Comparison of ENCODE assay signal across 1 cellular context in genomic region chr1:119140177-119141019, GRCh38.
TF ChIP-seq lines count a peak whose summit lies in the region.

WARS2 (minus strand) TSS chr1:119140653; CDS start chr1:119140644, 9 bp downstream.

TF ChIP-seq in HepG2, 621 proteins besides CTCF, POLR2A, EP300 and RAD21 (continued from another document and continues in another):
- TF ChIP-seq, protein P1, sequence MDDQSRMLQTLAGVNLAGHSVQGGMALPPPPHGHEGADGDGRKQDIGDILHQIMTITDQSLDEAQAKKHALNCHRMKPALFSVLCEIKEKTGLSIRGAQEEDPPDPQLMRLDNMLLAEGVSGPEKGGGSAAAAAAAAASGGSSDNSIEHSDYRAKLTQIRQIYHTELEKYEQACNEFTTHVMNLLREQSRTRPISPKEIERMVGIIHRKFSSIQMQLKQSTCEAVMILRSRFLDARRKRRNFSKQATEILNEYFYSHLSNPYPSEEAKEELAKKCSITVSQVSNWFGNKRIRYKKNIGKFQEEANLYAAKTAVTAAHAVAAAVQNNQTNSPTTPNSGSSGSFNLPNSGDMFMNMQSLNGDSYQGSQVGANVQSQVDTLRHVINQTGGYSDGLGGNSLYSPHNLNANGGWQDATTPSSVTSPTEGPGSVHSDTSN (CRISPR knock-in tag; IDR thresholded peaks at IDR 0.05; ENCODE audit: borderline replicate concordance), result no peak
- TF ChIP-seq GATA4 (IDR thresholded peaks at IDR 0.05; ENCODE audit: borderline replicate concordance, low read depth) (peak; percentile 41; the same call in 1 of the 2 replicates), KIAA2018 (CRISPR knock-in tag; IDR thresholded peaks at IDR 0.05; ENCODE audit: borderline replicate concordance) (no peak), MNT (IDR thresholded peaks at IDR 0.05) (no peak), ZNF878 (CRISPR knock-in tag; IDR thresholded peaks at IDR 0.05) (peak; percentile 62; the same call in 1 of the 2 replicates), MAFK (conservative IDR thresholded peaks at IDR 0.05 in 1 of 2, IDR thresholded peaks at IDR 0.05 in 1 of 2; ENCODE audit: low read length in 2 of 2) (no peak), ZFP36 (IDR thresholded peaks at IDR 0.05; ENCODE audit: borderline replicate concordance, low read depth, low read length, partially characterized antibody) (no peak), PRPF4 (IDR thresholded peaks at IDR 0.05; ENCODE audit: low read depth, low read length, poor library complexity, severe bottlenecking) (no peak), AHR (CRISPR knock-in tag; IDR thresholded peaks at IDR 0.05) (no peak), ZBTB42 (CRISPR knock-in tag; IDR thresholded peaks at IDR 0.05) (0 out of 2 replicates have a peak, but pooled peaks have one; percentile 11), REL (CRISPR knock-in tag; conservative IDR thresholded peaks at IDR 0.05) (no peak), EED (CRISPR knock-in tag; IDR thresholded peaks at IDR 0.05) (0 out of 2 replicates have a peak, but pooled peaks have one; percentile 38), SOX5 (CRISPR knock-in tag; IDR thresholded peaks at IDR 0.05; ENCODE audit: borderline replicate concordance) (peak; percentile 47), ZNF468 (CRISPR knock-in tag; IDR thresholded peaks at IDR 0.05) (no peak), ZNF460 (CRISPR knock-in tag; IDR thresholded peaks at IDR 0.05; ENCODE audit: borderline replicate concordance) (no peak), ZNF713 (CRISPR knock-in tag; IDR thresholded peaks at IDR 0.05) (no peak)
- TF ChIP-seq, protein P2, sequence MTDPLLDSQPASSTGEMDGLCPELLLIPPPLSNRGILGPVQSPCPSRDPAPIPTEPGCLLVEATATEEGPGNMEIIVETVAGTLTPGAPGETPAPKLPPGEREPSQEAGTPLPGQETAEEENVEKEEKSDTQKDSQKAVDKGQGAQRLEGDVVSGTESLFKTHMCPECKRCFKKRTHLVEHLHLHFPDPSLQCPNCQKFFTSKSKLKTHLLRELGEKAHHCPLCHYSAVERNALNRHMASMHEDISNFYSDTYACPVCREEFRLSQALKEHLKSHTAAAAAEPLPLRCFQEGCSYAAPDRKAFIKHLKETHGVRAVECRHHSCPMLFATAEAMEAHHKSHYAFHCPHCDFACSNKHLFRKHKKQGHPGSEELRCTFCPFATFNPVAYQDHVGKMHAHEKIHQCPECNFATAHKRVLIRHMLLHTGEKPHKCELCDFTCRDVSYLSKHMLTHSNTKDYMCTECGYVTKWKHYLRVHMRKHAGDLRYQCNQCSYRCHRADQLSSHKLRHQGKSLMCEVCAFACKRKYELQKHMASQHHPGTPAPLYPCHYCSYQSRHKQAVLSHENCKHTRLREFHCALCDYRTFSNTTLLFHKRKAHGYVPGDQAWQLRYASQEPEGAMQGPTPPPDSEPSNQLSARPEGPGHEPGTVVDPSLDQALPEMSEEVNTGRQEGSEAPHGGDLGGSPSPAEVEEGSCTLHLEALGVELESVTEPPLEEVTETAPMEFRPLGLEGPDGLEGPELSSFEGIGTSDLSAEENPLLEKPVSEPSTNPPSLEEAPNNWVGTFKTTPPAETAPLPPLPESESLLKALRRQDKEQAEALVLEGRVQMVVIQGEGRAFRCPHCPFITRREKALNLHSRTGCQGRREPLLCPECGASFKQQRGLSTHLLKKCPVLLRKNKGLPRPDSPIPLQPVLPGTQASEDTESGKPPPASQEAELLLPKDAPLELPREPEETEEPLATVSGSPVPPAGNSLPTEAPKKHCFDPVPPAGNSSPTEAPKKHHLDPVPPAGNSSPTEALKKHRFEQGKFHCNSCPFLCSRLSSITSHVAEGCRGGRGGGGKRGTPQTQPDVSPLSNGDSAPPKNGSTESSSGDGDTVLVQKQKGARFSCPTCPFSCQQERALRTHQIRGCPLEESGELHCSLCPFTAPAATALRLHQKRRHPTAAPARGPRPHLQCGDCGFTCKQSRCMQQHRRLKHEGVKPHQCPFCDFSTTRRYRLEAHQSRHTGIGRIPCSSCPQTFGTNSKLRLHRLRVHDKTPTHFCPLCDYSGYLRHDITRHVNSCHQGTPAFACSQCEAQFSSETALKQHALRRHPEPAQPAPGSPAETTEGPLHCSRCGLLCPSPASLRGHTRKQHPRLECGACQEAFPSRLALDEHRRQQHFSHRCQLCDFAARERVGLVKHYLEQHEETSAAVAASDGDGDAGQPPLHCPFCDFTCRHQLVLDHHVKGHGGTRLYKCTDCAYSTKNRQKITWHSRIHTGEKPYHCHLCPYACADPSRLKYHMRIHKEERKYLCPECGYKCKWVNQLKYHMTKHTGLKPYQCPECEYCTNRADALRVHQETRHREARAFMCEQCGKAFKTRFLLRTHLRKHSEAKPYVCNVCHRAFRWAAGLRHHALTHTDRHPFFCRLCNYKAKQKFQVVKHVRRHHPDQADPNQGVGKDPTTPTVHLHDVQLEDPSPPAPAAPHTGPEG (CRISPR knock-in tag; IDR thresholded peaks at IDR 0.05), result no peak
- TF ChIP-seq, protein P3, sequence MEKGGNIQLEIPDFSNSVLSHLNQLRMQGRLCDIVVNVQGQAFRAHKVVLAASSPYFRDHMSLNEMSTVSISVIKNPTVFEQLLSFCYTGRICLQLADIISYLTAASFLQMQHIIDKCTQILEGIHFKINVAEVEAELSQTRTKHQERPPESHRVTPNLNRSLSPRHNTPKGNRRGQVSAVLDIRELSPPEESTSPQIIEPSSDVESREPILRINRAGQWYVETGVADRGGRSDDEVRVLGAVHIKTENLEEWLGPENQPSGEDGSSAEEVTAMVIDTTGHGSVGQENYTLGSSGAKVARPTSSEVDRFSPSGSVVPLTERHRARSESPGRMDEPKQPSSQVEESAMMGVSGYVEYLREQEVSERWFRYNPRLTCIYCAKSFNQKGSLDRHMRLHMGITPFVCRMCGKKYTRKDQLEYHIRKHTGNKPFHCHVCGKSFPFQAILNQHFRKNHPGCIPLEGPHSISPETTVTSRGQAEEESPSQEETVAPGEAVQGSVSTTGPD (CRISPR knock-in tag; IDR thresholded peaks at IDR 0.05), result no peak
- TF ChIP-seq, protein P4, sequence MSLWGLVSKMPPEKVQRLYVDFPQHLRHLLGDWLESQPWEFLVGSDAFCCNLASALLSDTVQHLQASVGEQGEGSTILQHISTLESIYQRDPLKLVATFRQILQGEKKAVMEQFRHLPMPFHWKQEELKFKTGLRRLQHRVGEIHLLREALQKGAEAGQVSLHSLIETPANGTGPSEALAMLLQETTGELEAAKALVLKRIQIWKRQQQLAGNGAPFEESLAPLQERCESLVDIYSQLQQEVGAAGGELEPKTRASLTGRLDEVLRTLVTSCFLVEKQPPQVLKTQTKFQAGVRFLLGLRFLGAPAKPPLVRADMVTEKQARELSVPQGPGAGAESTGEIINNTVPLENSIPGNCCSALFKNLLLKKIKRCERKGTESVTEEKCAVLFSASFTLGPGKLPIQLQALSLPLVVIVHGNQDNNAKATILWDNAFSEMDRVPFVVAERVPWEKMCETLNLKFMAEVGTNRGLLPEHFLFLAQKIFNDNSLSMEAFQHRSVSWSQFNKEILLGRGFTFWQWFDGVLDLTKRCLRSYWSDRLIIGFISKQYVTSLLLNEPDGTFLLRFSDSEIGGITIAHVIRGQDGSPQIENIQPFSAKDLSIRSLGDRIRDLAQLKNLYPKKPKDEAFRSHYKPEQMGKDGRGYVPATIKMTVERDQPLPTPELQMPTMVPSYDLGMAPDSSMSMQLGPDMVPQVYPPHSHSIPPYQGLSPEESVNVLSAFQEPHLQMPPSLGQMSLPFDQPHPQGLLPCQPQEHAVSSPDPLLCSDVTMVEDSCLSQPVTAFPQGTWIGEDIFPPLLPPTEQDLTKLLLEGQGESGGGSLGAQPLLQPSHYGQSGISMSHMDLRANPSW (CRISPR knock-in tag; IDR thresholded peaks at IDR 0.05; ENCODE audit: borderline replicate concordance), result no peak
- TF ChIP-seq, protein P5, sequence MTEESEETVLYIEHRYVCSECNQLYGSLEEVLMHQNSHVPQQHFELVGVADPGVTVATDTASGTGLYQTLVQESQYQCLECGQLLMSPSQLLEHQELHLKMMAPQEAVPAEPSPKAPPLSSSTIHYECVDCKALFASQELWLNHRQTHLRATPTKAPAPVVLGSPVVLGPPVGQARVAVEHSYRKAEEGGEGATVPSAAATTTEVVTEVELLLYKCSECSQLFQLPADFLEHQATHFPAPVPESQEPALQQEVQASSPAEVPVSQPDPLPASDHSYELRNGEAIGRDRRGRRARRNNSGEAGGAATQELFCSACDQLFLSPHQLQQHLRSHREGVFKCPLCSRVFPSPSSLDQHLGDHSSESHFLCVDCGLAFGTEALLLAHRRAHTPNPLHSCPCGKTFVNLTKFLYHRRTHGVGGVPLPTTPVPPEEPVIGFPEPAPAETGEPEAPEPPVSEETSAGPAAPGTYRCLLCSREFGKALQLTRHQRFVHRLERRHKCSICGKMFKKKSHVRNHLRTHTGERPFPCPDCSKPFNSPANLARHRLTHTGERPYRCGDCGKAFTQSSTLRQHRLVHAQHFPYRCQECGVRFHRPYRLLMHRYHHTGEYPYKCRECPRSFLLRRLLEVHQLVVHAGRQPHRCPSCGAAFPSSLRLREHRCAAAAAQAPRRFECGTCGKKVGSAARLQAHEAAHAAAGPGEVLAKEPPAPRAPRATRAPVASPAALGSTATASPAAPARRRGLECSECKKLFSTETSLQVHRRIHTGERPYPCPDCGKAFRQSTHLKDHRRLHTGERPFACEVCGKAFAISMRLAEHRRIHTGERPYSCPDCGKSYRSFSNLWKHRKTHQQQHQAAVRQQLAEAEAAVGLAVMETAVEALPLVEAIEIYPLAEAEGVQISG (CRISPR knock-in tag; IDR thresholded peaks at IDR 0.05), result peak; percentile 55; the same call in 1 of the 2 replicates
